In the genomic region with DNA sequence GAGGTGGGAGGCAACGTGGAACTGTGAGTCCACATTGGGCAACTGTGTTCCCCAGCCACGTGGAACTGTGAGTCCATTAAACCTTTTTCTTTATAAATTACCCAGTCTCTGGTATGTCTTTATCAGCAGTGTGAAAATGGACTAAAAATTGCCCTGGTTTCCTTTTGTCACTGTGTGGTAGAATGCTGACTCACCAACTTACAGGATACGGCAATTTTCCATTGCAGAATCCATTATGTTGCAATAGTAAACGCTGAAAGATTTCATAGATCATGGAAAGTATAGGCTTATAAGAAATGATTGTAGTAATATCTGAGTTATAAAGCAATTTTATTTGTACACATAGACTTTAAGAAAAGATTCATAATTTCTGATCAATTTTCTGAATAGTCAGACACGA, we compare ENCODE assay signal across 20 cellular contexts.
DNase-seq lines count a peak whose midpoint lies in the region; ATAC-seq, FAIRE-seq and TF ChIP-seq lines count a peak whose summit lies in the region.
"Had no signal": no experiment of that assay in that cellular context is flagged by ENCODE, and none has a peak within 500 bp of the region (broad histone marks: within the 10 kb centered on the region; RNA-seq: fewer than 3 reads in every experiment).

No MANE protein-coding gene starts in this region.

- no peaks in the 10 kb centered on the region for H3K27me3 ChIP-seq in bronchial epithelial cell (ENCODE audit: control insufficient read depth, insufficient read depth, low read length)
- H3K27me3 ChIP-seq in liver (ENCODE audit: control insufficient read depth in 4 of 4, insufficient read depth in 4 of 4, low read length in 3 of 4) = no peaks in the 10 kb centered on the region
- H3K27me3 ChIP-seq: heart left ventricle, SJCRH30, suprapubic skin had no signal

- peak overlapping the region in 1 of 2 donors; percentile 23 for H3K27ac ChIP-seq in liver (ENCODE audit: low read depth in 1 of 2, low read length in 2 of 2)
- H3K27ac ChIP-seq: heart left ventricle, parathyroid adenoma, SJCRH30, suprapubic skin had no signal

- H3K4me1 ChIP-seq in liver (ENCODE audit: control insufficient read depth in 4 of 4, insufficient read depth in 4 of 4, low read length in 3 of 4) = peaks cover 0 to 11% (median 8%) of the 10 kb centered on the region in 4 donors
- H3K4me1 ChIP-seq: HAP-1, parathyroid adenoma, SJCRH30, suprapubic skin had no signal

- ATAC-seq in HG03045 (IDR thresholded peaks at IDR 0.05; ENCODE audit: unreplicated experiment) = no peak
- no peak for ATAC-seq in HG02763 (IDR thresholded peaks at IDR 0.05; ENCODE audit: unreplicated experiment)
- ATAC-seq: heart left ventricle; naive thymus-derived CD8-positive, alpha-beta T cell had no signal

- no peak for TF ChIP-seq POLR2A in NB4 (IDR thresholded peaks at IDR 0.05; ENCODE audit: extremely low read depth, insufficient read length)
- TF ChIP-seq POLR2A in GM12892 (IDR thresholded peaks at IDR 0.05; ENCODE audit: low read depth, low read length) = no peak

- H3K36me3 ChIP-seq in bronchial epithelial cell (ENCODE audit: control insufficient read depth, insufficient read depth, low read length) (no peaks in the 10 kb centered on the region), liver (ENCODE audit: control insufficient read depth in 4 of 4, insufficient read depth in 3 of 4, low read depth in 1 of 4, low read length in 3 of 4) (peaks cover 0 to 3% (median 1%) of the 10 kb centered on the region in 4 donors)
- H3K36me3 ChIP-seq: HAP-1, heart left ventricle, SJCRH30, suprapubic skin had no signal

- H3K4me3 ChIP-seq in NB4 (ENCODE audit: low read depth, low read length) = no peak overlapping the region
- no peak overlapping the region for H3K4me3 ChIP-seq in bronchial epithelial cell (ENCODE audit: low read depth, low read length)
- H3K4me3 ChIP-seq in liver (ENCODE audit: low read depth in 1 of 3, low read length in 3 of 3) = no peak overlapping the region
- H3K4me3 ChIP-seq: HAP-1, heart left ventricle, SJCRH30, suprapubic skin had no signal

- 51% methylated on average over 5 of the region's 5 CpGs for WGBS in liver

- peak in 1 of 2 donors; percentile 13 for TF ChIP-seq RAD21 in liver (IDR thresholded peaks at IDR 0.05)

- DNase-seq in GM03348 (ENCODE audit: low spot score) (peak; percentile 9), NB4 (ENCODE audit: low read depth) (peak; percentile 37), bronchial epithelial cell (ENCODE audit: low read depth) (peak; percentile 22), GM12892 (ENCODE audit: insufficient read length) (no peak)
- DNase-seq: activated CD4-positive, alpha-beta T cell treated with anti-CD3 and anti-CD28 coated beads, Interleukin-2, amount 10 ng/mL, durations not matched to agents 7 days and 5 days; activated naive CD4-positive, alpha-beta T cell treated with anti-CD3 and anti-CD28 coated beads, Interleukin-2, amount 10 ng/mL, durations not matched to agents 7 days and 5 days; erythroblast; heart left ventricle; mammary epithelial cell; naive thymus-derived CD8-positive, alpha-beta T cell; NCI-H187; NK-92 treated with Interleukin-12 subunit alpha and Interleukin-12 subunit beta, amount 100 ng/mL, for 24 hours; SJCRH30; stimulated activated CD4-positive, alpha-beta T cell treated with anti-CD3 and anti-CD28 coated beads, Interleukin-4, amount 100 ng/mL, for 24 hours had no signal

- H3K9ac ChIP-seq in liver (ENCODE audit: low read depth in 1 of 2, low read length in 2 of 2) = no peak overlapping the region
- H3K9ac ChIP-seq: parathyroid adenoma had no signal

- TF ChIP-seq CTCF in NB4 (IDR thresholded peaks at IDR 0.05; ENCODE audit: low read depth, low read length) (no peak), bronchial epithelial cell (IDR thresholded peaks at IDR 0.05; ENCODE audit: insufficient read depth, low read length, severe bottlenecking) (no peak), liver (IDR thresholded peaks at IDR 0.05; ENCODE audit: low read depth, low read length, missing input control) (no peak)

- FAIRE-seq in bronchial epithelial cell (lab: Jason Lieb, UNC) (no peak), GM12892 (lab: Jason Lieb, UNC) (no peak)

- H3K9me3 ChIP-seq in liver (ENCODE audit: control insufficient read depth in 4 of 4, low read length in 3 of 4) = no peaks in the 10 kb centered on the region
- H3K9me3 ChIP-seq: HAP-1, heart left ventricle, SJCRH30, suprapubic skin had no signal

TF ChIP-seq in liver, 16 proteins besides CTCF, POLR2A, EP300 and RAD21:
- TF ChIP-seq HNF4A (conservative IDR thresholded peaks at IDR 0.05) (peak in 1 of 2 donors; percentile 57), EGR1 (IDR thresholded peaks at IDR 0.05; ENCODE audit: low read depth in 2 of 2) (peak in 1 of 2 donors; percentile 84), JUND (IDR thresholded peaks at IDR 0.05) (peak in 1 of 2 donors; percentile 81), TAF1 (conservative IDR thresholded peaks at IDR 0.05) (no peak), RXRA (IDR thresholded peaks at IDR 0.05) (peak in 1 of 2 donors; percentile 32), YY1 (IDR thresholded peaks at IDR 0.05) (peak; percentile 74), ZBTB33 (IDR thresholded peaks at IDR 0.05) (no peak), FOXA1 (IDR thresholded peaks at IDR 0.05) (no peak), HNF4G (IDR thresholded peaks at IDR 0.05) (no peak), REST (IDR thresholded peaks at IDR 0.05) (peak; percentile 17), FOXA2 (IDR thresholded peaks at IDR 0.05) (no peak), NR2F2 (IDR thresholded peaks at IDR 0.05) (no peak), GABPA (IDR thresholded peaks at IDR 0.05 in 1 of 2, conservative IDR thresholded peaks at IDR 0.05 in 1 of 2) (no peak), SP1 (IDR thresholded peaks at IDR 0.05) (no peak)
- TF ChIP-seq, protein P1, sequence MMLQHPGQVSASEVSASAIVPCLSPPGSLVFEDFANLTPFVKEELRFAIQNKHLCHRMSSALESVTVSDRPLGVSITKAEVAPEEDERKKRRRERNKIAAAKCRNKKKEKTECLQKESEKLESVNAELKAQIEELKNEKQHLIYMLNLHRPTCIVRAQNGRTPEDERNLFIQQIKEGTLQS (IDR thresholded peaks at IDR 0.05) = no peak
- TF ChIP-seq, protein P2, sequence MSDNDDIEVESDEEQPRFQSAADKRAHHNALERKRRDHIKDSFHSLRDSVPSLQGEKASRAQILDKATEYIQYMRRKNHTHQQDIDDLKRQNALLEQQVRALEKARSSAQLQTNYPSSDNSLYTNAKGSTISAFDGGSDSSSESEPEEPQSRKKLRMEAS (IDR thresholded peaks at IDR 0.05) = no peak
